22 cellular contexts compared by ENCODE assay signal in genomic region chr2:165897074-165897683, GRCh38. TPM values are rescaled to one million over a fixed set of nuclear protein-coding genes. Genes with fewer than 3 reads are reported as not detected.
DNase-seq lines count a peak whose midpoint lies in the region; ATAC-seq, FAIRE-seq and TF ChIP-seq lines count a peak whose summit lies in the region.
"Had no signal": no experiment of that assay in that cellular context is flagged by ENCODE, and none has a peak within 500 bp of the region (broad histone marks: within the 10 kb centered on the region; RNA-seq: fewer than 3 reads in every experiment).

No MANE protein-coding gene starts in this region.

- H3K4me3 ChIP-seq in uterus, result no peak overlapping the region
- H3K4me3 ChIP-seq: Peyer's patch, prostate gland, thyroid gland had no signal

- ATAC-seq in GM19351 (IDR thresholded peaks at IDR 0.05; ENCODE audit: unreplicated experiment), result peak; percentile 5
- ATAC-seq in HG02870 (IDR thresholded peaks at IDR 0.05; ENCODE audit: unreplicated experiment), result peak; percentile 18
- ATAC-seq in HG03565 (IDR thresholded peaks at IDR 0.05; ENCODE audit: unreplicated experiment), result peak; percentile 4
- no peak for ATAC-seq in esophagus mucosa
- ATAC-seq: activated CD4-positive, CD25-positive, alpha-beta regulatory T cell treated with anti-CD3 and anti-CD28 coated beads, Interleukin-2, amount 50 U/mL, for 24 hours; T-cell had no signal

- no peaks in the 10 kb centered on the region for H3K4me1 ChIP-seq in uterus
- H3K4me1 ChIP-seq: Peyer's patch, prostate gland, thyroid gland had no signal

- DNase-seq in GM12892 (ENCODE audit: insufficient read length), result no peak
- no peak for DNase-seq in head of caudate nucleus
- DNase-seq in NCI-H2081 (lab: John Stamatoyannopoulos, UW), result no peak
- no peak for DNase-seq in uterus
- DNase-seq: Calu3, caudate nucleus, glutamatergic neuron, H9, Karpas-422, kidney, NCI-H1694 treated with DMSO at 0.1 percent for 48 hours, NCI-H524 treated with DMSO at 0.1 percent for 48 hours, Peyer's patch had no signal

- intact Hi-C loops in head of caudate nucleus (cut with DNase I) (no loop called here), uterus (cut with DNase I; ENCODE audit: low total_unique reads) (no loop called here)

- H3K27me3 ChIP-seq in uterus, result no peaks in the 10 kb centered on the region
- H3K27me3 ChIP-seq: Peyer's patch, thyroid gland had no signal

- peak; percentile 51 for FAIRE-seq in GM12892 (lab: Jason Lieb, UNC)
- FAIRE-seq: endothelial cell of umbilical vein, kidney had no signal

- H3K9me3 ChIP-seq in uterus, result no peaks in the 10 kb centered on the region
- H3K9me3 ChIP-seq: Peyer's patch, prostate gland, thyroid gland had no signal

- TF ChIP-seq CTCF in uterus (IDR thresholded peaks at IDR 0.05), result no peak

- TF ChIP-seq POLR2A in GM12892 (IDR thresholded peaks at IDR 0.05; ENCODE audit: low read depth, low read length) (no peak), uterus (IDR thresholded peaks at IDR 0.05) (no peak)

- no peaks in the 10 kb centered on the region for H3K36me3 ChIP-seq in uterus
- H3K36me3 ChIP-seq: prostate gland had no signal

- no peak overlapping the region for H3K27ac ChIP-seq in uterus
- H3K27ac ChIP-seq: Peyer's patch, prostate gland, thyroid gland had no signal

RNA-seq across cellular contexts. Expression of gene TTC21B, which starts 56.4 kb away (rescaled TPM):
- polyA plus RNA-seq in GM12892 (2012; ENCODE audit: missing spikeins), result 8.8 TPM
- total RNA-seq in esophagus mucosa (4.8 TPM), uterus (10 to 100 TPM; 27.6 to 79.2 (median 36.9) TPM)
